Comparison of ENCODE assay signal across 9 cellular contexts in genomic region chr3:3800685-3801509, GRCh38. TPM values are rescaled to one million over a fixed set of nuclear protein-coding genes. Genes with fewer than 3 reads are reported as not detected.
A peak's percentile ranks its signal among the peaks of the same experiment; 100 is the strongest.
DNase-seq lines count a peak whose midpoint lies in the region; ATAC-seq, FAIRE-seq and TF ChIP-seq lines count a peak whose summit lies in the region.
"Had no signal": no experiment of that assay in that cellular context is flagged by ENCODE, and none has a peak within 500 bp of the region (broad histone marks: within the 10 kb centered on the region; RNA-seq: fewer than 3 reads in every experiment).

No MANE protein-coding gene starts in this region.

- no peaks in the 10 kb centered on the region for H3F3A ChIP-seq in smooth muscle cell (ENCODE audit: low read depth)

- H3K4me3 ChIP-seq in HUES6 (ENCODE audit: low read depth, low read length) = peak overlapping the region; percentile 73
- peak overlapping the region; percentile 48 for H3K4me3 ChIP-seq in astrocyte of the spinal cord (ENCODE audit: low read depth, low read length)
- H3K4me3 ChIP-seq in kidney epithelial cell (ENCODE audit: low read depth, low read length) = peak overlapping the region; percentile 63
- H3K4me3 ChIP-seq in smooth muscle cell = peak overlapping the region; percentile 89
- H3K4me3 ChIP-seq: PC-9 had no signal

- peaks cover 6% of the 10 kb centered on the region for H3K27me3 Mint-ChIP-seq in HFFc6 (ENCODE audit: insufficient read depth)

- peak overlapping the region; percentile 91 for H3K9ac ChIP-seq in HUES6 (ENCODE audit: low read length)
- H3K9ac ChIP-seq in smooth muscle cell (ENCODE audit: low read depth) = peak overlapping the region; percentile 25

- H3K27ac Mint-ChIP-seq in HFFc6 = no peak overlapping the region

- peak overlapping the region; percentile 92 for H3K27ac ChIP-seq in HUES6 (ENCODE audit: low read depth, low read length)
- H3K27ac ChIP-seq in smooth muscle cell (ENCODE audit: low read depth) = no peak overlapping the region
- H3K27ac ChIP-seq: PC-9 had no signal

- FAIRE-seq in GM19239 (lab: Jason Lieb, UNC) = no peak

- peaks cover 11% of the 10 kb centered on the region for H4K20me1 ChIP-seq in smooth muscle cell (ENCODE audit: low read depth)

- no peak for ATAC-seq in HG03039 (IDR thresholded peaks at IDR 0.05; ENCODE audit: unreplicated experiment)
- ATAC-seq in HG02852 (IDR thresholded peaks at IDR 0.05; ENCODE audit: unreplicated experiment) = no peak

- H3K4me1 Mint-ChIP-seq in HFFc6 (ENCODE audit: low read depth) = no peaks in the 10 kb centered on the region

- H3K36me3 ChIP-seq in HUES6 (ENCODE audit: control insufficient read depth, insufficient read depth, low read length) (peaks cover 21% of the 10 kb centered on the region), kidney epithelial cell (ENCODE audit: control insufficient read depth, insufficient read depth, low read length) (no peaks in the 10 kb centered on the region), smooth muscle cell (ENCODE audit: low read depth) (no peaks in the 10 kb centered on the region)

- H3K4me1 ChIP-seq in HUES6 (ENCODE audit: control insufficient read depth, insufficient read depth, low read length) (peaks cover 35% of the 10 kb centered on the region), smooth muscle cell (ENCODE audit: low read depth) (peaks cover 25% of the 10 kb centered on the region)

- in situ Hi-C loops in astrocyte of the spinal cord (cut with HindIII; ENCODE audit: low sequenced_read_pairs) = no loop called here

- H2AFZ ChIP-seq in smooth muscle cell (ENCODE audit: low read depth) = peak overlapping the region; percentile 85
- H2AFZ ChIP-seq: PC-9 had no signal

- H3K36me3 Mint-ChIP-seq in HFFc6 (ENCODE audit: low read depth) = 0 out of 2 replicates have a peak, but pooled peaks cover 5% of the 10 kb centered on the region

- peaks cover 30% of the 10 kb centered on the region for H3K79me2 ChIP-seq in smooth muscle cell (ENCODE audit: low read depth)

- peaks cover 31% of the 10 kb centered on the region for H3K9me3 Mint-ChIP-seq in HFFc6

- 1% methylated on average over 50 of the region's 53 CpGs for WGBS in smooth muscle cell (ENCODE audit: low lambda C conversion rate)

- H3K27me3 ChIP-seq in HUES6 (ENCODE audit: control insufficient read depth, insufficient read depth, low read length) (peaks cover 37% of the 10 kb centered on the region), kidney epithelial cell (ENCODE audit: control insufficient read depth, insufficient read depth, low read length) (peaks cover 22% of the 10 kb centered on the region), smooth muscle cell (ENCODE audit: low read depth) (peaks cover 12% of the 10 kb centered on the region)

- peak overlapping the region; percentile 100 for H3K4me2 ChIP-seq in smooth muscle cell
- H3K4me2 ChIP-seq: PC-9 had no signal

- no peak overlapping the region for H3K4me3 Mint-ChIP-seq in HFFc6

- TF ChIP-seq CTCF in astrocyte of the spinal cord (IDR thresholded peaks at IDR 0.05; ENCODE audit: low read depth, low read length) (no peak), kidney epithelial cell (IDR thresholded peaks at IDR 0.05; ENCODE audit: insufficient read depth, low read length, poor library complexity, severe bottlenecking) (no peak), smooth muscle cell (IDR thresholded peaks at IDR 0.05; ENCODE audit: borderline replicate concordance, insufficient read depth, poor library complexity, severe bottlenecking) (no peak), HFFc6 (IDR thresholded peaks at IDR 0.05) (no peak)

- no peak for DNase-seq in astrocyte of the spinal cord (ENCODE audit: low read depth, low spot score)
- DNase-seq in kidney epithelial cell (ENCODE audit: low read depth) = no peak
- peak; percentile 2 for DNase-seq in smooth muscle cell (lab: John Stamatoyannopoulos, UW; ENCODE audit: unreplicated experiment)
- DNase-seq in GM19239 (ENCODE audit: insufficient read length, low spot score) = no peak
- no peak for DNase-seq in HFFc6

- H3K9me3 ChIP-seq in HUES6 (ENCODE audit: control insufficient read depth, insufficient read depth, low read depth, low read length) = no peaks in the 10 kb centered on the region
- no peaks in the 10 kb centered on the region for H3K9me3 ChIP-seq in smooth muscle cell (replicated peaks; ENCODE audit: low read depth)

RNA-seq across cellular contexts. Expression of gene LRRN1, which starts 1.7 kb away (rescaled TPM):
- total RNA-seq in kidney epithelial cell = 19.7 and 26.8 TPM in 2 replicates
- total RNA-seq in smooth muscle cell = 17.0 and 19.6 TPM in 2 replicates
- 8.5 and 11.7 TPM in 2 replicates for polyA plus RNA-seq in smooth muscle cell
- total RNA-seq in HFFc6 (2021; fragmentation: NEBNext Ultra II Directional; extraction: Animal tissue kit (Norgen Biotek cat#: 25700)) = not detected

Comparison
In these comparisons a context has a peak if more than half of its experiments do, and no peak if none do; other contexts are left out.
1. RNA of gene LRRN1, which starts 1.7 kb away (total RNA-seq): 19.7 to 26.8 TPM in kidney epithelial cell and 17.0 to 19.6 TPM in smooth muscle cell; not detected in HFFc6; every median in the first group is over 10 times any median in the second.
2. Peak in every context shown above with its lines, with median percentiles within 50 percentile points of each other: H3K4me3 ChIP-seq.